In the genomic region with DNA sequence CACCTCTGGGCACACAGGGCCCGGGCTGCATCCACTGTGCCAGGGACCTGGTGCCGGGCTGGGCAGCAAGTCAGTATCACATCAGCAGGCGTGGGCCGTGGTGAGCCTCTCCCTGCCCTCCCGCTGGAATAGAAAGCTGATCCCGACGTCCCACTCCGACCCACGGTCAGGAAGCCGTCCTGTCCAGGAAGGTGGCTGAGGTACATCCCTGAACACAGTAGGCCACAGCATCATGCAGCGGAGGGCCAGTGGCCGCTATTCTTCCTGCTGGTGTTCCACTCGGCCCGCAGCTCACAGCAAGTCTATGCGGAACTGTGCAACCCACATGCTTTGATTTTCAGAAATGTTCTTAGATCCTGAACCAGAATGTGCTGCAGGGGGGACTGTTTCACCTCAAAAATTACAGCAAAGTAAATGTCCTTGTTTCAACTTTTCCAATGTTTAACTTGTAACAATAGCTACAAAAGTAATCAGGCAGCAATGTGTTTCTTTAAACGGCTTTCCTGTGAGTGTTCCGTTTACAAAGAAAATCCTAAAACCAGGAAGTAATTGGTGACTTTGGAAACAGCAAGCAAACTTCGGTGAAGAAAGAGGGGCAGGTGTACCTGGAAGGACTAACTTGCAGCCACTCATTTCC, we compare ENCODE assay signal across 1 cellular context.
TF ChIP-seq lines count a peak whose summit lies in the region.

No MANE protein-coding gene starts in this region.

TF ChIP-seq in HepG2, 621 proteins besides CTCF, POLR2A, EP300 and RAD21 (continued from another document and continues in another):
- TF ChIP-seq, protein P1, sequence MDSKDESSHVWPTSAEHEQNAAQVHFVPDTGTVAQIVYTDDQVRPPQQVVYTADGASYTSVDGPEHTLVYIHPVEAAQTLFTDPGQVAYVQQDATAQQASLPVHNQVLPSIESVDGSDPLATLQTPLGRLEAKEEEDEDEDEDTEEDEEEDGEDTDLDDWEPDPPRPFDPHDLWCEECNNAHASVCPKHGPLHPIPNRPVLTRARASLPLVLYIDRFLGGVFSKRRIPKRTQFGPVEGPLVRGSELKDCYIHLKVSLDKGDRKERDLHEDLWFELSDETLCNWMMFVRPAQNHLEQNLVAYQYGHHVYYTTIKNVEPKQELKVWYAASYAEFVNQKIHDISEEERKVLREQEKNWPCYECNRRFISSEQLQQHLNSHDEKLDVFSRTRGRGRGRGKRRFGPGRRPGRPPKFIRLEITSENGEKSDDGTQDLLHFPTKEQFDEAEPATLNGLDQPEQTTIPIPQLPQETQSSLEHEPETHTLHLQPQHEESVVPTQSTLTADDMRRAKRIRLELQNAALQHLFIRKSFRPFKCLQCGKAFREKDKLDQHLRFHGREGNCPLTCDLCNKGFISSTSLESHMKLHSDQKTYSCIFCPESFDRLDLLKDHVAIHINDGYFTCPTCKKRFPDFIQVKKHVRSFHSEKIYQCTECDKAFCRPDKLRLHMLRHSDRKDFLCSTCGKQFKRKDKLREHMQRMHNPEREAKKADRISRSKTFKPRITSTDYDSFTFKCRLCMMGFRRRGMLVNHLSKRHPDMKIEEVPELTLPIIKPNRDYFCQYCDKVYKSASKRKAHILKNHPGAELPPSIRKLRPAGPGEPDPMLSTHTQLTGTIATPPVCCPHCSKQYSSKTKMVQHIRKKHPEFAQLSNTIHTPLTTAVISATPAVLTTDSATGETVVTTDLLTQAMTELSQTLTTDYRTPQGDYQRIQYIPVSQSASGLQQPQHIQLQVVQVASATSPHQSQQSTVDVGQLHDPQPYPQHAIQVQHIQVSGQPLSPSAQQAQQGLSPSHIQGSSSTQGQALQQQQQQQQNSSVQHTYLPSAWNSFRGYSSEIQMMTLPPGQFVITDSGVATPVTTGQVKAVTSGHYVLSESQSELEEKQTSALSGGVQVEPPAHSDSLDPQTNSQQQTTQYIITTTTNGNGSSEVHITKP (CRISPR knock-in tag; IDR thresholded peaks at IDR 0.05; ENCODE audit: low read depth), result no peak
- TF ChIP-seq TAF15 (IDR thresholded peaks at IDR 0.05; ENCODE audit: low read depth, low read length, poor library complexity, severe bottlenecking), result no peak
- no peak for TF ChIP-seq RARA (CRISPR knock-in tag; IDR thresholded peaks at IDR 0.05)
- TF ChIP-seq, protein P2, sequence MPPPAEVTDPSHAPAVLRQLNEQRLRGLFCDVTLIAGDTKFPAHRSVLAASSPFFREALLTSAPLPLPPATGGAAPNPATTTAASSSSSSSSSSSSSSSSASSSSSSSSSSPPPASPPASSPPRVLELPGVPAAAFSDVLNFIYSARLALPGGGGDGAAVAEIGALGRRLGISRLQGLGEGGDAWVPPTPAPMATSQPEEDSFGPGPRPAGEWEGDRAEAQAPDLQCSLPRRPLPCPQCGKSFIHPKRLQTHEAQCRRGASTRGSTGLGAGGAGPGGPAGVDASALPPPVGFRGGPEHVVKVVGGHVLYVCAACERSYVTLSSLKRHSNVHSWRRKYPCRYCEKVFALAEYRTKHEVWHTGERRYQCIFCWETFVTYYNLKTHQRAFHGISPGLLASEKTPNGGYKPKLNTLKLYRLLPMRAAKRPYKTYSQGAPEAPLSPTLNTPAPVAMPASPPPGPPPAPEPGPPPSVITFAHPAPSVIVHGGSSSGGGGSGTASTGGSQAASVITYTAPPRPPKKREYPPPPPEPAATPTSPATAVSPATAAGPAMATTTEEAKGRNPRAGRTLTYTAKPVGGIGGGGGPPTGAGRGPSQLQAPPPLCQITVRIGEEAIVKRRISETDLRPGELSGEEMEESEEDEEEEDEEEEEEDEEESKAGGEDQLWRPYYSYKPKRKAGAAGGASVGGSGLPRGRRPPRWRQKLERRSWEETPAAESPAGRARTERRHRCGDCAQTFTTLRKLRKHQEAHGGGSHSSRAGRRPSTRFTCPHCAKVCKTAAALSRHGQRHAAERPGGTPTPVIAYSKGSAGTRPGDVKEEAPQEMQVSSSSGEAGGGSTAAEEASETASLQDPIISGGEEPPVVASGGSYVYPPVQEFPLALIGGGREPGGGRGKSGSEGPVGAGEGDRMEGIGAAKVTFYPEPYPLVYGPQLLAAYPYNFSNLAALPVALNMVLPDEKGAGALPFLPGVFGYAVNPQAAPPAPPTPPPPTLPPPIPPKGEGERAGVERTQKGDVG (CRISPR knock-in tag; IDR thresholded peaks at IDR 0.05; ENCODE audit: borderline replicate concordance), result peak; percentile 89; the same call in 1 of the 2 replicates
- TF ChIP-seq, protein P3, sequence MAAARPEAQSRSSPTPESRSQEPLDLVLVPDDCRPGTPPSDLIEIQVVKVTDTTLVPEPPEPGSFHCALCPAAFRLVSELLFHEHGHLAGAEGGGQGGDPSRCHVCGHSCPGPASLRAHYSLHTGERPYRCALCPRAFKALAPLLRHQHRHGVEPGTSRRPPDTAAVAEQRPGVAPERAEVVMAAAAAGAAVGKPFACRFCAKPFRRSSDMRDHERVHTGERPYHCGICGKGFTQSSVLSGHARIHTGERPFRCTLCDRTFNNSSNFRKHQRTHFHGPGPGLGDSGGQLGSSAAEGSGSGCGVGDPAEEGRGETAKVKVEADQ (CRISPR knock-in tag; IDR thresholded peaks at IDR 0.05; ENCODE audit: borderline replicate concordance), result no peak
- no peak for TF ChIP-seq ZMYM3 (CRISPR knock-in tag; IDR thresholded peaks at IDR 0.05)
- no peak for TF ChIP-seq ZNF841 (CRISPR knock-in tag; IDR thresholded peaks at IDR 0.05; ENCODE audit: borderline replicate concordance)
- TF ChIP-seq RFX3 (CRISPR knock-in tag; IDR thresholded peaks at IDR 0.05), result no peak
- no peak for TF ChIP-seq HDAC2 (CRISPR knock-in tag; IDR thresholded peaks at IDR 0.05)
- no peak for TF ChIP-seq CHD4 (IDR thresholded peaks at IDR 0.05; ENCODE audit: borderline replicate concordance, low read length)
- 0 out of 2 replicates have a peak, but pooled peaks have one; percentile 32 for TF ChIP-seq POGZ (CRISPR knock-in tag; IDR thresholded peaks at IDR 0.05)
- TF ChIP-seq GATAD2A (CRISPR knock-in tag; IDR thresholded peaks at IDR 0.05), result 0 out of 2 replicates have a peak, but pooled peaks have one; percentile 18
- TF ChIP-seq ZKSCAN1 (IDR thresholded peaks at IDR 0.05; ENCODE audit: low read length), result no peak
- TF ChIP-seq CREM (IDR thresholded peaks at IDR 0.05), result no peak
- no peak for TF ChIP-seq CREM (CRISPR knock-in tag; IDR thresholded peaks at IDR 0.05)
- TF ChIP-seq, protein P4, sequence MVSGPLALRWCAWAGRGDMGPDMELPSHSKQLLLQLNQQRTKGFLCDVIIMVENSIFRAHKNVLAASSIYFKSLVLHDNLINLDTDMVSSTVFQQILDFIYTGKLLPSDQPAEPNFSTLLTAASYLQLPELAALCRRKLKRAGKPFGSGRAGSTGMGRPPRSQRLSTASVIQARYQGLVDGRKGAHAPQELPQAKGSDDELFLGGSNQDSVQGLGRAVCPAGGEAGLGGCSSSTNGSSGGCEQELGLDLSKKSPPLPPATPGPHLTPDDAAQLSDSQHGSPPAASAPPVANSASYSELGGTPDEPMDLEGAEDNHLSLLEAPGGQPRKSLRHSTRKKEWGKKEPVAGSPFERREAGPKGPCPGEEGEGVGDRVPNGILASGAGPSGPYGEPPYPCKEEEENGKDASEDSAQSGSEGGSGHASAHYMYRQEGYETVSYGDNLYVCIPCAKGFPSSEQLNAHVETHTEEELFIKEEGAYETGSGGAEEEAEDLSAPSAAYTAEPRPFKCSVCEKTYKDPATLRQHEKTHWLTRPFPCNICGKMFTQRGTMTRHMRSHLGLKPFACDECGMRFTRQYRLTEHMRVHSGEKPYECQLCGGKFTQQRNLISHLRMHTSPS (CRISPR knock-in tag; IDR thresholded peaks at IDR 0.05; ENCODE audit: low read depth), result no peak
- TF ChIP-seq ZFP37 (CRISPR knock-in tag; IDR thresholded peaks at IDR 0.05; ENCODE audit: borderline replicate concordance), result no peak
- TF ChIP-seq MLLT10 (CRISPR knock-in tag; IDR thresholded peaks at IDR 0.05), result no peak
- no peak for TF ChIP-seq ZFP90 (CRISPR knock-in tag; IDR thresholded peaks at IDR 0.05; ENCODE audit: borderline replicate concordance)
- TF ChIP-seq ZNF367 (CRISPR knock-in tag; IDR thresholded peaks at IDR 0.05; ENCODE audit: borderline replicate concordance), result no peak
- TF ChIP-seq, protein P5, sequence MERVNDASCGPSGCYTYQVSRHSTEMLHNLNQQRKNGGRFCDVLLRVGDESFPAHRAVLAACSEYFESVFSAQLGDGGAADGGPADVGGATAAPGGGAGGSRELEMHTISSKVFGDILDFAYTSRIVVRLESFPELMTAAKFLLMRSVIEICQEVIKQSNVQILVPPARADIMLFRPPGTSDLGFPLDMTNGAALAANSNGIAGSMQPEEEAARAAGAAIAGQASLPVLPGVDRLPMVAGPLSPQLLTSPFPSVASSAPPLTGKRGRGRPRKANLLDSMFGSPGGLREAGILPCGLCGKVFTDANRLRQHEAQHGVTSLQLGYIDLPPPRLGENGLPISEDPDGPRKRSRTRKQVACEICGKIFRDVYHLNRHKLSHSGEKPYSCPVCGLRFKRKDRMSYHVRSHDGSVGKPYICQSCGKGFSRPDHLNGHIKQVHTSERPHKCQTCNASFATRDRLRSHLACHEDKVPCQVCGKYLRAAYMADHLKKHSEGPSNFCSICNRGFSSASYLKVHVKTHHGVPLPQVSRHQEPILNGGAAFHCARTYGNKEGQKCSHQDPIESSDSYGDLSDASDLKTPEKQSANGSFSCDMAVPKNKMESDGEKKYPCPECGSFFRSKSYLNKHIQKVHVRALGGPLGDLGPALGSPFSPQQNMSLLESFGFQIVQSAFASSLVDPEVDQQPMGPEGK (CRISPR knock-in tag; IDR thresholded peaks at IDR 0.05), result no peak
- TF ChIP-seq, protein P6, sequence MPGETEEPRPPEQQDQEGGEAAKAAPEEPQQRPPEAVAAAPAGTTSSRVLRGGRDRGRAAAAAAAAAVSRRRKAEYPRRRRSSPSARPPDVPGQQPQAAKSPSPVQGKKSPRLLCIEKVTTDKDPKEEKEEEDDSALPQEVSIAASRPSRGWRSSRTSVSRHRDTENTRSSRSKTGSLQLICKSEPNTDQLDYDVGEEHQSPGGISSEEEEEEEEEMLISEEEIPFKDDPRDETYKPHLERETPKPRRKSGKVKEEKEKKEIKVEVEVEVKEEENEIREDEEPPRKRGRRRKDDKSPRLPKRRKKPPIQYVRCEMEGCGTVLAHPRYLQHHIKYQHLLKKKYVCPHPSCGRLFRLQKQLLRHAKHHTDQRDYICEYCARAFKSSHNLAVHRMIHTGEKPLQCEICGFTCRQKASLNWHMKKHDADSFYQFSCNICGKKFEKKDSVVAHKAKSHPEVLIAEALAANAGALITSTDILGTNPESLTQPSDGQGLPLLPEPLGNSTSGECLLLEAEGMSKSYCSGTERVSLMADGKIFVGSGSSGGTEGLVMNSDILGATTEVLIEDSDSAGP (CRISPR knock-in tag; IDR thresholded peaks at IDR 0.05; ENCODE audit: borderline replicate concordance), result peak; percentile 26; the same call in 1 of the 2 replicates
- no peak for TF ChIP-seq ZFP82 (CRISPR knock-in tag; IDR thresholded peaks at IDR 0.05; ENCODE audit: borderline replicate concordance)
- TF ChIP-seq ETV6 (CRISPR knock-in tag; conservative IDR thresholded peaks at IDR 0.05), result no peak
- TF ChIP-seq ZNF879 (CRISPR knock-in tag; IDR thresholded peaks at IDR 0.05), result no peak
- no peak for TF ChIP-seq MBD4 (IDR thresholded peaks at IDR 0.05; ENCODE audit: borderline replicate concordance, low read length)
- TF ChIP-seq, protein P7, sequence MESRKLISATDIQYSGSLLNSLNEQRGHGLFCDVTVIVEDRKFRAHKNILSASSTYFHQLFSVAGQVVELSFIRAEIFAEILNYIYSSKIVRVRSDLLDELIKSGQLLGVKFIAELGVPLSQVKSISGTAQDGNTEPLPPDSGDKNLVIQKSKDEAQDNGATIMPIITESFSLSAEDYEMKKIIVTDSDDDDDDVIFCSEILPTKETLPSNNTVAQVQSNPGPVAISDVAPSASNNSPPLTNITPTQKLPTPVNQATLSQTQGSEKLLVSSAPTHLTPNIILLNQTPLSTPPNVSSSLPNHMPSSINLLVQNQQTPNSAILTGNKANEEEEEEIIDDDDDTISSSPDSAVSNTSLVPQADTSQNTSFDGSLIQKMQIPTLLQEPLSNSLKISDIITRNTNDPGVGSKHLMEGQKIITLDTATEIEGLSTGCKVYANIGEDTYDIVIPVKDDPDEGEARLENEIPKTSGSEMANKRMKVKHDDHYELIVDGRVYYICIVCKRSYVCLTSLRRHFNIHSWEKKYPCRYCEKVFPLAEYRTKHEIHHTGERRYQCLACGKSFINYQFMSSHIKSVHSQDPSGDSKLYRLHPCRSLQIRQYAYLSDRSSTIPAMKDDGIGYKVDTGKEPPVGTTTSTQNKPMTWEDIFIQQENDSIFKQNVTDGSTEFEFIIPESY (CRISPR knock-in tag; IDR thresholded peaks at IDR 0.05), result peak; percentile 91
- TF ChIP-seq, protein P8, sequence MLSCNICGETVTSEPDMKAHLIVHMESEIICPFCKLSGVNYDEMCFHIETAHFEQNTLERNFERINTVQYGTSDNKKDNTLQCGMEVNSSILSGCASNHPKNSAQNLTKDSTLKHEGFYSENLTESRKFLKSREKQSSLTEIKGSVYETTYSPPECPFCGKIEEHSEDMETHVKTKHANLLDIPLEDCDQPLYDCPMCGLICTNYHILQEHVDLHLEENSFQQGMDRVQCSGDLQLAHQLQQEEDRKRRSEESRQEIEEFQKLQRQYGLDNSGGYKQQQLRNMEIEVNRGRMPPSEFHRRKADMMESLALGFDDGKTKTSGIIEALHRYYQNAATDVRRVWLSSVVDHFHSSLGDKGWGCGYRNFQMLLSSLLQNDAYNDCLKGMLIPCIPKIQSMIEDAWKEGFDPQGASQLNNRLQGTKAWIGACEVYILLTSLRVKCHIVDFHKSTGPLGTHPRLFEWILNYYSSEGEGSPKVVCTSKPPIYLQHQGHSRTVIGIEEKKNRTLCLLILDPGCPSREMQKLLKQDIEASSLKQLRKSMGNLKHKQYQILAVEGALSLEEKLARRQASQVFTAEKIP (CRISPR knock-in tag; IDR thresholded peaks at IDR 0.05; ENCODE audit: borderline replicate concordance), result no peak
- TF ChIP-seq ZNF317 (CRISPR knock-in tag; IDR thresholded peaks at IDR 0.05), result peak; percentile 82
- 0 out of 2 replicates have a peak, but pooled peaks have one; percentile 77 for TF ChIP-seq ARID2 (CRISPR knock-in tag; IDR thresholded peaks at IDR 0.05; ENCODE audit: borderline replicate concordance)
- TF ChIP-seq GTF2F1 (IDR thresholded peaks at IDR 0.05; ENCODE audit: low read length), result no peak
- TF ChIP-seq FOXC1 (CRISPR knock-in tag; IDR thresholded peaks at IDR 0.05; ENCODE audit: borderline replicate concordance), result no peak
- no peak for TF ChIP-seq PITX1 (CRISPR knock-in tag; IDR thresholded peaks at IDR 0.05)
